ENCODE assay signal across 17 cellular contexts in genomic region chr11:77470971-77471370, GRCh38. TPM values are rescaled to one million over a fixed set of nuclear protein-coding genes. Genes with fewer than 3 reads are reported as not detected.
A peak's percentile ranks its signal among the peaks of the same experiment; 100 is the strongest.
DNase-seq lines count a peak whose midpoint lies in the region; ATAC-seq and TF ChIP-seq lines count a peak whose summit lies in the region.
"Had no signal": no experiment of that assay in that cellular context is flagged by ENCODE, and none has a peak within 500 bp of the region (broad histone marks: within the 10 kb centered on the region; RNA-seq: fewer than 3 reads in every experiment).

No MANE protein-coding gene starts in this region.

- no TSS peak for BruUV-seq in HCT116 (replicated peaks; lab: Mats Ljungman, UMichigan)

- RAD21 ChIA-PET in HCT116 (lab: Charles Lee; ENCODE audit: low non-redundant PET in 1 of 2, low total read pairs in 2 of 2, uncharacterized antibody in 2 of 2, unreplicated experiment in 2 of 2) = no interaction called here

- TF ChIP-seq CTCF in CD14-positive monocyte (IDR thresholded peaks at IDR 0.05) (no peak), HCT116 (IDR thresholded peaks at IDR 0.05 in 2 of 3, conservative IDR thresholded peaks at IDR 0.05 in 1 of 3; ENCODE audit: borderline replicate concordance in 1 of 3, insufficient read depth in 1 of 3, low read depth in 2 of 3, low read length in 2 of 3) (no peak), brain (conservative IDR thresholded peaks at IDR 0.05) (no peak)

- CTCF ChIA-PET in HCT116 (lab: Charles Lee) = interaction anchor here (0.6 to 2.2 kb wide), 8 partner anchors 11 to 424 kb away, joined by 3 to 8 read pairs (median 3); no protein-coding TSS in a partner anchor

- H3K27ac Mint-ChIP-seq in CD14-positive monocyte = peak overlapping the region in 2 of 7 donors; percentile 38 to 87
- H3K27ac Mint-ChIP-seq in brain = peak overlapping the region; percentile 9 to 88 (median 88)
- H3K27ac Mint-ChIP-seq: stimulated activated naive CD8-positive, alpha-beta T cell treated with anti-CD3 and anti-CD28 coated beads, Interleukin-15, Interleukin-2, amounts not matched to agents 100 ng/mL and 50 ng/mL, for 24 hours had no signal

- no peak overlapping the region for H3K9ac ChIP-seq in HCT116 (ENCODE audit: low read length)
- H3K9ac ChIP-seq in mucosa of stomach (ENCODE audit: low read length) = peak overlapping the region; percentile 3

- DNase-seq in CD14-positive monocyte (ENCODE audit: low spot score) = no peak
- no peak for DNase-seq in HCT116 (ENCODE audit: low read depth, low spot score)
- DNase-seq in GOT3 (lab: John Stamatoyannopoulos, UW) = no peak
- DNase-seq in NCI-H128 (lab: John Stamatoyannopoulos, UW; ENCODE audit: unreplicated experiment) = no peak
- no peak for DNase-seq in hypothalamus (lab: John Stamatoyannopoulos, UW)
- DNase-seq: activated CD8-positive, alpha-beta memory T cell treated with anti-CD3 and anti-CD28 coated beads for 24 hours; activated gamma-delta T cell treated with Interleukin-2 at 50 U/mL for 16 hours; dermis blood vessel endothelial cell; heart left ventricle had no signal

- no peak overlapping the region for H3K4me3 ChIP-seq in HCT116 (replicated peaks in 1 of 2; ENCODE audit: low read depth in 1 of 2, low read length in 2 of 2)
- peak overlapping the region; percentile 52 for H3K4me3 ChIP-seq in mucosa of stomach (ENCODE audit: low read length)
- H3K4me3 ChIP-seq: esophagus muscularis mucosa, heart left ventricle, vagina had no signal

- peaks cover 18 to 29% of the 10 kb centered on the region in 2 experiments for H3K4me1 ChIP-seq in HCT116 (ENCODE audit: control insufficient read depth in 1 of 2, insufficient read depth in 2 of 2, low read length in 2 of 2)
- H3K4me1 ChIP-seq in mucosa of stomach (ENCODE audit: control insufficient read depth, insufficient read depth, low read length) = peaks cover 44% of the 10 kb centered on the region

- POLR2A ChIA-PET in HCT116 (lab: Charles Lee) = no interaction called here

- no peaks in the 10 kb centered on the region for H3K9me2 ChIP-seq in HCT116 (ENCODE audit: insufficient read depth)

- H4K20me1 ChIP-seq in HCT116 (ENCODE audit: insufficient read depth) = no peaks in the 10 kb centered on the region

- no peak for TF ChIP-seq POLR2A in HCT116 (IDR thresholded peaks at IDR 0.05; ENCODE audit: borderline replicate concordance, extremely low read depth, insufficient read depth, insufficient read length)

- H3K27me3 Mint-ChIP-seq in CD14-positive monocyte (ENCODE audit: low read depth in 3 of 3) (peaks cover 4 to 21% (median 12%) of the 10 kb centered on the region in 3 donors), brain (peaks cover 7% of the 10 kb centered on the region)

- no peak for TF ChIP-seq RAD21 in HCT116 (IDR thresholded peaks at IDR 0.05; ENCODE audit: low read depth)

- H3K27me3 ChIP-seq in HCT116 (ENCODE audit: insufficient read depth, low read length) (no peaks in the 10 kb centered on the region), mucosa of stomach (ENCODE audit: control insufficient read depth, insufficient read depth, low read length) (no peaks in the 10 kb centered on the region)
- H3K27me3 ChIP-seq: esophagus muscularis mucosa, vagina had no signal

- H3K36me3 ChIP-seq in HCT116 (ENCODE audit: control insufficient read depth in 1 of 2, insufficient read depth in 2 of 2, low read length in 2 of 2) = no peaks in the 10 kb centered on the region
- H3K36me3 ChIP-seq in mucosa of stomach (ENCODE audit: control insufficient read depth, insufficient read depth, low read length) = no peaks in the 10 kb centered on the region
- H3K36me3 ChIP-seq: esophagus muscularis mucosa, heart left ventricle, vagina had no signal

- H3K36me3 Mint-ChIP-seq in CD14-positive monocyte (peaks cover 0 to 2% of the 10 kb centered on the region in 2 donors), brain (peaks cover 2% of the 10 kb centered on the region)

- peaks cover 9% of the 10 kb centered on the region; the same call in 1 of the 2 replicates for H3K79me2 ChIP-seq in HCT116 (ENCODE audit: insufficient read depth, low read length)

- H3K9me3 ChIP-seq in HCT116 (ENCODE audit: control insufficient read depth in 1 of 2, insufficient read depth in 1 of 2, low read depth in 1 of 2, low read length in 2 of 2) (no peaks in the 10 kb centered on the region), mucosa of stomach (ENCODE audit: control insufficient read depth, low read length) (no peaks in the 10 kb centered on the region)
- H3K9me3 ChIP-seq: esophagus muscularis mucosa, heart left ventricle, vagina had no signal

- H3K4me2 ChIP-seq in HCT116 (ENCODE audit: low read length) = peak overlapping the region; percentile 86; the same call in 1 of the 2 replicates

- H3K27ac ChIP-seq in HCT116 (ENCODE audit: low read depth, low read length) = no peak overlapping the region
- H3K27ac ChIP-seq: esophagus muscularis mucosa, heart left ventricle, vagina had no signal

- ATAC-seq in HCT116 (no peak), GM21423 (IDR thresholded peaks at IDR 0.05; ENCODE audit: unreplicated experiment) (no peak)
- ATAC-seq: heart left ventricle, HepG2, Panc1 had no signal

- intact Hi-C loops in CD14-positive monocyte (cut with micrococcal nuclease) = no loop called here
- intact Hi-C loops in HCT116 (cut with micrococcal nuclease) = no loop called here

- H2AFZ ChIP-seq in HCT116 (ENCODE audit: low read depth, low read length, poor library complexity, severe bottlenecking) = no peak overlapping the region

- H3K4me3 Mint-ChIP-seq in CD14-positive monocyte (peak overlapping the region; percentile 7 to 54), brain (peak overlapping the region; percentile 86 to 94 (median 91))
- H3K4me3 Mint-ChIP-seq: stimulated activated naive CD8-positive, alpha-beta T cell treated with anti-CD3 and anti-CD28 coated beads, Interleukin-15, Interleukin-2, amounts not matched to agents 100 ng/mL and 50 ng/mL, for 24 hours had no signal

- H3K9me3 Mint-ChIP-seq in CD14-positive monocyte = peaks cover 0 to 2% (median 0%) of the 10 kb centered on the region in 7 donors
- H3K9me3 Mint-ChIP-seq in brain = peaks cover 0 to 4% (median 0%) of the 10 kb centered on the region in 5 experiments
- H3K9me3 Mint-ChIP-seq: stimulated activated naive CD8-positive, alpha-beta T cell treated with anti-CD3 and anti-CD28 coated beads, Interleukin-15, Interleukin-2, amounts not matched to agents 100 ng/mL and 50 ng/mL, for 24 hours had no signal

- H3K4me1 Mint-ChIP-seq in CD14-positive monocyte = peaks cover 43% of the 10 kb centered on the region
- peaks cover 62% of the 10 kb centered on the region for H3K4me1 Mint-ChIP-seq in brain

TF ChIP-seq in HCT116, 20 proteins besides CTCF, POLR2A, EP300 and RAD21:
- no peak for TF ChIP-seq POLR2AphosphoS5 (IDR thresholded peaks at IDR 0.05; ENCODE audit: low read depth, low read length)
TF ChIP-seq in HCT116: peak in this region for 0.

RNA-seq across cellular contexts. Expression of gene PAK1, which starts 2.9 kb away (rescaled TPM):
- polyA plus RNA-seq in CD14-positive monocyte (100 to 1,000 TPM; 128 to 134 TPM), brain (ENCODE audit: insufficient read depth, low read depth, low replicate concordance) (62.6 TPM)
- 56.1 TPM for total RNA-seq in HCT116 (2021; ENCODE audit: unreplicated experiment)
- polyA plus RNA-seq in HCT116 (2012) = 41.8 and 48.7 TPM in 2 replicates
